Comparison of ENCODE assay signal across 8 cellular contexts in genomic region chr18:70271742-70272141, GRCh38.
"Had no signal": no experiment of that assay in that cellular context is flagged by ENCODE, and none has a peak within 500 bp of the region (broad histone marks: within the 10 kb centered on the region; RNA-seq: fewer than 3 reads in every experiment).

No MANE protein-coding gene starts in this region.

- H3K4me3 Mint-ChIP-seq: GM23338, H9, IgD-negative memory B cell had no signal

- H3K9ac ChIP-seq: KMS-11 had no signal

- ATAC-seq: GM23338, HepG2 had no signal

- H3K27ac Mint-ChIP-seq: GM23338, H9, IgD-negative memory B cell had no signal

- H3K27ac ChIP-seq: HL-60, KMS-11 had no signal

- H3K4me3 ChIP-seq: GM23338 had no signal

- DNase-seq: H9, HCEC 1CT, KBM-7 had no signal

- H3K36me3 Mint-ChIP-seq: IgD-negative memory B cell had no signal

- H3K4me1 Mint-ChIP-seq: IgD-negative memory B cell had no signal

- H3K27me3 Mint-ChIP-seq: IgD-negative memory B cell had no signal
